ENCODE assay signal across 13 cellular contexts in genomic region chr2:190819835-190820234, GRCh38.
DNase-seq lines count a peak whose midpoint lies in the region; ATAC-seq and TF ChIP-seq lines count a peak whose summit lies in the region.
"Had no signal": no experiment of that assay in that cellular context is flagged by ENCODE, and none has a peak within 500 bp of the region (broad histone marks: within the 10 kb centered on the region; RNA-seq: fewer than 3 reads in every experiment).

No MANE protein-coding gene starts in this region.

- intact Hi-C loops in Right ventricle myocardium inferior (cut with DNase I) = no loop called here
- intact Hi-C loops in heart left ventricle (cut with DNase I) = no loop called here

- peak; percentile 64 for ATAC-seq in Right ventricle myocardium inferior
- ATAC-seq in heart left ventricle = peak in 3 of 4 donors; percentile 44 to 86 (median 66)
- ATAC-seq in GM19395 (IDR thresholded peaks at IDR 0.05; ENCODE audit: unreplicated experiment) = no peak

- TF ChIP-seq CTCF in right atrium auricular region (IDR thresholded peaks at IDR 0.05) (no peak), heart left ventricle (IDR thresholded peaks at IDR 0.05) (no peak)

- H3K27ac ChIP-seq in right atrium auricular region (no peak overlapping the region), heart left ventricle (peak overlapping the region in 1 of 12 donors; percentile 26)
- H3K27ac ChIP-seq: vagina had no signal

- H3K36me3 ChIP-seq in right atrium auricular region = no peaks in the 10 kb centered on the region
- no peaks in the 10 kb centered on the region for H3K36me3 ChIP-seq in heart left ventricle
- H3K36me3 ChIP-seq: vagina had no signal

- DNase-seq in Right ventricle myocardium inferior (ENCODE audit: missing footprints) (no peak), right atrium auricular region (ENCODE audit: low spot score) (no peak), amniotic epithelial cell (ENCODE audit: low read depth) (peak; percentile 98), heart left ventricle (no peak), stromal cell of bone marrow (ENCODE audit: low read depth) (peak; percentile 51), NCI-H748 (lab: John Stamatoyannopoulos, UW; ENCODE audit: unreplicated experiment) (no peak)
- no peak for DNase-seq in activated T-cell treated with anti-CD3 and anti-CD28 coated beads, Interleukin-2, amount 50 U/mL, for 48 hours
- DNase-seq: activated naive CD4-positive, alpha-beta T cell treated with anti-CD3 and anti-CD28 coated beads for 36 hours; NCI-H2081 treated with DMSO at 0.1 percent for 48 hours; occipital lobe; OCI-M1 had no signal

- H3K27me3 ChIP-seq in right atrium auricular region (no peaks in the 10 kb centered on the region), heart left ventricle (no peaks in the 10 kb centered on the region)
- H3K27me3 ChIP-seq: vagina had no signal

- no peak for TF ChIP-seq POLR2A in heart left ventricle (IDR thresholded peaks at IDR 0.05)

- peaks cover 0 to 8% of the 10 kb centered on the region in 2 donors for H3K4me1 ChIP-seq in right atrium auricular region
- H3K4me1 ChIP-seq in heart left ventricle = peaks cover 0 to 9% (median 0%) of the 10 kb centered on the region in 12 donors
- H3K4me1 ChIP-seq: vagina had no signal

- no peak overlapping the region for H3K4me3 ChIP-seq in right atrium auricular region
- no peak overlapping the region for H3K4me3 ChIP-seq in heart left ventricle
- H3K4me3 ChIP-seq: vagina had no signal

- 20 to 40% (median 29%) methylated on average over 2 of the region's 2 CpGs for WGBS in heart left ventricle, 4 donors

- H3K9me3 ChIP-seq in right atrium auricular region (no peaks in the 10 kb centered on the region), heart left ventricle (peaks cover 0 to 13% (median 0%) of the 10 kb centered on the region in 12 donors)
- H3K9me3 ChIP-seq: vagina had no signal

Comparison
In these comparisons a context has a peak if more than half of its experiments do, and no peak if none do; other contexts are left out.
1. DNase-seq: peak in amniotic epithelial cell (single experiment) and stromal cell of bone marrow (single experiment); none in Right ventricle myocardium inferior (single experiment), right atrium auricular region (single experiment), heart left ventricle (0 of 5), NCI-H748 (single experiment) and activated T-cell treated with anti-CD3 and anti-CD28 coated beads, Interleukin-2, amount 50 U/mL, for 48 hours (0 of 2).